8 cellular contexts compared by ENCODE assay signal in genomic region chr16:27549607-27549856, GRCh38. TPM values are rescaled to one million over a fixed set of nuclear protein-coding genes. Genes with fewer than 3 reads are reported as not detected.
DNase-seq lines count a peak whose midpoint lies in the region; ATAC-seq and TF ChIP-seq lines count a peak whose summit lies in the region.

No MANE protein-coding gene starts in this region.

- peaks cover 36% of the 10 kb centered on the region for H3K36me3 ChIP-seq in WERI-Rb-1
- H3K36me3 ChIP-seq in right atrium auricular region = peaks cover 7% of the 10 kb centered on the region
- peaks cover 0 to 17% (median 11%) of the 10 kb centered on the region in 6 donors for H3K36me3 ChIP-seq in spleen

- H3K9me3 ChIP-seq in WERI-Rb-1 (ENCODE audit: severe bottlenecking) (no peaks in the 10 kb centered on the region), right atrium auricular region (no peaks in the 10 kb centered on the region), spleen (no peaks in the 10 kb centered on the region)

- H3K27me3 ChIP-seq in WERI-Rb-1 (ENCODE audit: insufficient read depth, low read depth, severe bottlenecking) (no peaks in the 10 kb centered on the region), right atrium auricular region (no peaks in the 10 kb centered on the region), spleen (replicated peaks in 1 of 7) (no peaks in the 10 kb centered on the region)

- TF ChIP-seq CTCF in WERI-Rb-1 (IDR thresholded peaks at IDR 0.05; ENCODE audit: low read depth, low read length) = no peak
- no peak for TF ChIP-seq CTCF in right atrium auricular region (IDR thresholded peaks at IDR 0.05)
- TF ChIP-seq CTCF in spleen (IDR thresholded peaks at IDR 0.05 in 8 of 11, conservative IDR thresholded peaks at IDR 0.05 in 3 of 11) = no peak

- peak overlapping the region; percentile 57 for H3K4me3 ChIP-seq in WERI-Rb-1 (ENCODE audit: low read depth, low read length)
- H3K4me3 ChIP-seq in right atrium auricular region = peak overlapping the region; percentile 73 to 88
- H3K4me3 ChIP-seq in spleen = peak overlapping the region; percentile 65 to 98 (median 82)

- TF ChIP-seq POLR2A in GM18505 (IDR thresholded peaks at IDR 0.05; ENCODE audit: borderline replicate concordance, extremely low read depth, insufficient read depth, insufficient read length) (no peak), spleen (IDR thresholded peaks at IDR 0.05) (no peak)

- WGBS in spleen, 5 donors = 1 to 3% (median 1%) methylated on average over 6 to 24 of the region's 24 CpGs

- H3K27ac ChIP-seq in WERI-Rb-1 = peak overlapping the region; percentile 75
- H3K27ac ChIP-seq in right atrium auricular region = peak overlapping the region; percentile 86 to 90
- peak overlapping the region; percentile 51 to 92 (median 81) for H3K27ac ChIP-seq in spleen

- H3K4me1 ChIP-seq in right atrium auricular region (peaks cover 0 to 38% of the 10 kb centered on the region in 2 donors), spleen (peaks cover 10 to 47% (median 38%) of the 10 kb centered on the region in 6 donors)

- DNase-seq in WERI-Rb-1 = no peak
- DNase-seq in right atrium auricular region (ENCODE audit: low spot score) = no peak
- DNase-seq in spleen = no peak
- no peak for DNase-seq in NCI-H1694 (lab: John Stamatoyannopoulos, UW)
- DNase-seq in RKO (ENCODE audit: low spot score) = no peak

- peak; percentile 30 for ATAC-seq in GM18505 (IDR thresholded peaks at IDR 0.05; ENCODE audit: unreplicated experiment)
- peak; percentile 28 for ATAC-seq in HG02840 (IDR thresholded peaks at IDR 0.05; ENCODE audit: low FRiP score, unreplicated experiment)
- ATAC-seq in HG03565 (IDR thresholded peaks at IDR 0.05; ENCODE audit: unreplicated experiment) = no peak

- intact Hi-C loops in spleen (cut with DNase I; ENCODE audit: low total_unique reads) = no loop called here

RNA-seq across cellular contexts. Expression of gene GTF3C1, which starts 0.2 kb away (rescaled TPM):
- total RNA-seq in right atrium auricular region (10 to 100 TPM; 64.0 to 77.2 TPM), spleen (10 to 100 TPM; 46.6 to 68.6 (median 59.6) TPM)
- 10 to 100 TPM; 28.8 to 49.9 (median 48.9) TPM for polyA plus RNA-seq in spleen

RNA-seq across cellular contexts. Expression of gene KATNIP, which starts 0.4 kb away (rescaled TPM):
- 10 to 100 TPM; 10.6 to 22.7 TPM for total RNA-seq in right atrium auricular region
- total RNA-seq in spleen = 10 to 100 TPM; 24.8 to 40.7 (median 32.7) TPM
- polyA plus RNA-seq in spleen = 1 to 10 TPM; 3.8 to 6.5 (median 3.9) TPM
